ENCODE assay signal across 20 cellular contexts in the genomic region with DNA sequence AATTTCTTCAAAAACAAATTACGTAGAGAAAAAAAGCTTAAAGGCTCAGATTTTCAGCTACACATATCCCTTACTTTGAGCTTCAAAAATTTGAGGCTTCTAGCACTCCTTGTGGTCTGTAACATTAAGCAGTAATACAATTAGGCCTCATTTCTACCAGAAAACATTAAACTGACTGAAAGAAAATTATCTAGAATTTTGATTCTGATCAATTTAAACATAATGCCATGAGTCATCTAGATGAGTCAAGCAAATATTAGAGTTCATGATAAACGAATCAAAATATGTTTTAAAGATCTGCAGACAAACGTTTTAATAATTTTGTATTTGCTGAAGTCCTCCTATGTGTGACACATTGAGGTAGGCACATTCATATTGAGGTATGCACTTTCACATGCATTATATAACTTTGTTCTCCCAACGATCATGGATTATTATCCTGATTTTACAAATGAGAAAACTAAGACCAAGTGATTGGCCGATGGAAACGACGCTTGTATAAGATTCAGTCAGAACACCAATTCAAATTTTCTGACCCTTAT. TPM values are rescaled to one million over a fixed set of nuclear protein-coding genes. Genes with fewer than 3 reads are reported as not detected.
DNase-seq lines count a peak whose midpoint lies in the region; ATAC-seq, FAIRE-seq and TF ChIP-seq lines count a peak whose summit lies in the region.
"Had no signal": no experiment of that assay in that cellular context is flagged by ENCODE, and none has a peak within 500 bp of the region (broad histone marks: within the 10 kb centered on the region; RNA-seq: fewer than 3 reads in every experiment).

No MANE protein-coding gene starts in this region.

- TF ChIP-seq CTCF in BE2C (IDR thresholded peaks at IDR 0.05; ENCODE audit: low read depth, low read length) (0 out of 2 replicates have a peak, but pooled peaks have one; percentile 23), H9 (conservative IDR thresholded peaks at IDR 0.05) (peak; percentile 27; the same call in 1 of the 3 replicates), GM12878 (IDR thresholded peaks at IDR 0.05 in 2 of 3, conservative IDR thresholded peaks at IDR 0.05 in 1 of 3; ENCODE audit: control insufficient read depth in 2 of 3, extremely low read depth in 1 of 3, insufficient read depth in 1 of 3, low read depth in 3 of 3, low read length in 3 of 3) (no peak; a peak in 1 of 6 replicates)

- H4K91ac ChIP-seq in H9 (ENCODE audit: insufficient read length, low read depth, low read length): no peak overlapping the region

- peaks cover 4% of the 10 kb centered on the region for H3K23me2 ChIP-seq in H9 (ENCODE audit: insufficient read length, low read depth, low read length, poor library complexity, severe bottlenecking)

- ATAC-seq in GM12878 (no peak), HG02981 (IDR thresholded peaks at IDR 0.05; ENCODE audit: unreplicated experiment) (no peak), GM21381 (IDR thresholded peaks at IDR 0.05; ENCODE audit: unreplicated experiment) (no peak)
- ATAC-seq: activated CD8-positive, alpha-beta T cell treated with anti-CD3 and anti-CD28 coated beads for 36 hours; left lung had no signal

- H3K79me1 ChIP-seq in H9 (ENCODE audit: insufficient read depth, low read depth, low read length, poor library complexity, severe bottlenecking): peaks cover 6% of the 10 kb centered on the region

- H3K4me2 ChIP-seq in H9 (ENCODE audit: insufficient read depth, insufficient read length, low read length): no peak overlapping the region
- peak overlapping the region; percentile 31; the same call in 1 of the 2 replicates for H3K4me2 ChIP-seq in GM12878 (ENCODE audit: control insufficient read depth, insufficient read depth)

- H3K9ac ChIP-seq in H9 (ENCODE audit: extremely low read depth, insufficient read length, low read length) (no peak overlapping the region), GM12878 (ENCODE audit: control insufficient read depth, insufficient read depth, low read length) (no peak overlapping the region)
- H3K9ac ChIP-seq: BLaER1 treated with 17β-estradiol and CSF1 and Interleukin-3, amounts not matched to agents 10 nM and 100 nM had no signal

- peaks cover 16 to 27% of the 10 kb centered on the region in 2 experiments for H3K4me1 Mint-ChIP-seq in H9

- no peak overlapping the region; a peak in 1 of 7 replicates for H3K27ac Mint-ChIP-seq in H9
- H3K27ac Mint-ChIP-seq: activated CD8-positive, alpha-beta T cell treated with anti-CD3 and anti-CD28 coated beads for 36 hours; activated T-helper 1 cell treated with anti-CD3 and anti-CD28 coated beads, Interleukin-12 subunit alpha, Interleukin-12 subunit beta, Interleukin-2, Interleukin-4 antibody, amounts not matched to agents 30 ng/mL and 10 ng/mL and 1 ng/mL, durations not matched to agents 14 hours and 24 hours and 36 hours had no signal

- no peak overlapping the region for H2AK5ac ChIP-seq in H9 (ENCODE audit: insufficient read length, low read length)

- H3K14ac ChIP-seq in H9 (ENCODE audit: insufficient read depth, low read length): no peak overlapping the region

- H3K9me3 ChIP-seq in BE2C: no peaks in the 10 kb centered on the region
- H3K9me3 ChIP-seq in H9 (ENCODE audit: control insufficient read depth, low read depth, low read length): no peaks in the 10 kb centered on the region
- H3K9me3 ChIP-seq in GM12878 (replicated peaks; ENCODE audit: control insufficient read depth, insufficient read depth, low read length): no peaks in the 10 kb centered on the region
- no peaks in the 10 kb centered on the region for H3K9me3 ChIP-seq in muscle layer of duodenum (ENCODE audit: control insufficient read depth in 1 of 2, low read length in 2 of 2)
- H3K9me3 ChIP-seq: BLaER1 treated with 17β-estradiol and CSF1 and Interleukin-3, amounts not matched to agents 10 nM and 100 nM; left lung; SJCRH30; tibial nerve had no signal

- no peak overlapping the region for H3K4me3 Mint-ChIP-seq in H9
- H3K4me3 Mint-ChIP-seq: activated CD8-positive, alpha-beta T cell treated with anti-CD3 and anti-CD28 coated beads for 36 hours; activated T-helper 1 cell treated with anti-CD3 and anti-CD28 coated beads, Interleukin-12 subunit alpha, Interleukin-12 subunit beta, Interleukin-2, Interleukin-4 antibody, amounts not matched to agents 30 ng/mL and 10 ng/mL and 1 ng/mL, durations not matched to agents 14 hours and 24 hours and 36 hours had no signal

- H3K56ac ChIP-seq in H9 (ENCODE audit: insufficient read length, low read depth, low read length): no peak overlapping the region

- no peak overlapping the region for H4K8ac ChIP-seq in H9 (replicated peaks; ENCODE audit: insufficient read length, low read depth, low read length)

- H3K27me3 Mint-ChIP-seq in H9 (ENCODE audit: low read depth): no peaks in the 10 kb centered on the region
- H3K27me3 Mint-ChIP-seq: activated CD8-positive, alpha-beta T cell treated with anti-CD3 and anti-CD28 coated beads for 36 hours had no signal

- no peak overlapping the region for H2BK5ac ChIP-seq in H9 (ENCODE audit: insufficient read length, low read length)

- TF ChIP-seq POLR2A in GM12878 (IDR thresholded peaks at IDR 0.05; ENCODE audit: low read depth, low read length) (no peak), GM12892 (IDR thresholded peaks at IDR 0.05; ENCODE audit: low read depth, low read length) (no peak)

- POLR2A ChIA-PET in GM12878 (lab: Charles Lee): no interaction called here

- peaks cover 6% of the 10 kb centered on the region for H3K4me1 ChIP-seq in BE2C
- H3K4me1 ChIP-seq in H9 (ENCODE audit: insufficient read depth, low read length): no peaks in the 10 kb centered on the region
- H3K4me1 ChIP-seq in GM12878 (ENCODE audit: control insufficient read depth, insufficient read depth, low read length): peaks cover 3% of the 10 kb centered on the region; the same call in 1 of the 2 replicates
- H3K4me1 ChIP-seq in muscle layer of duodenum (ENCODE audit: control insufficient read depth in 1 of 2, insufficient read depth in 2 of 2, low read length in 2 of 2): peaks cover 4 to 29% of the 10 kb centered on the region in 2 donors
- H3K4me1 ChIP-seq: SJCRH30 had no signal

- no peak overlapping the region for H3T11ph ChIP-seq in H9 (ENCODE audit: low read length)

- FAIRE-seq in GM12878 (lab: Jason Lieb, UNC): no peak
- no peak for FAIRE-seq in GM12892 (lab: Jason Lieb, UNC)
- FAIRE-seq: TTC549 had no signal

- TF ChIP-seq RAD21 in GM12878 (IDR thresholded peaks at IDR 0.05; ENCODE audit: insufficient read depth, low read depth, low read length): no peak

- no peaks in the 10 kb centered on the region for H3K36me3 Mint-ChIP-seq in H9 (ENCODE audit: insufficient read depth in 1 of 3, low read depth in 3 of 3)

- no CpG with 5 or more reads among the region's 7 CpGs for WGBS in H9 (ENCODE audit: extremely low coverage, insufficient read length, low lambda C conversion rate)
- WGBS in GM12878 (ENCODE audit: insufficient coverage, insufficient replicate concordance, low lambda C conversion rate, missing lambda C conversion rate): 56% methylated on average over 7 of the region's 7 CpGs

- H3K27ac ChIP-seq in H9 (ENCODE audit: insufficient read length, low read depth, low read length) (no peak overlapping the region), GM12878 (ENCODE audit: control insufficient read depth, insufficient read depth) (no peak overlapping the region), muscle layer of duodenum (ENCODE audit: low read length) (peak overlapping the region; percentile 20)
- H3K27ac ChIP-seq: SJCRH30, tibial nerve had no signal

- H3K27me3 ChIP-seq in BE2C: no peaks in the 10 kb centered on the region
- H3K27me3 ChIP-seq in H9 (ENCODE audit: insufficient read depth, low read length): no peaks in the 10 kb centered on the region
- H3K27me3 ChIP-seq in GM12878 (replicated peaks in 1 of 2; ENCODE audit: control insufficient read depth in 2 of 2, insufficient read depth in 2 of 2, low read length in 1 of 2): no peaks in the 10 kb centered on the region
- H3K27me3 ChIP-seq in muscle layer of duodenum (ENCODE audit: low read depth, low read length): no peaks in the 10 kb centered on the region
- H3K27me3 ChIP-seq: left lung, SJCRH30, tibial nerve had no signal

- H3K79me2 ChIP-seq in H9 (ENCODE audit: insufficient read depth, low read length): peaks cover 12% of the 10 kb centered on the region; the same call in 1 of the 2 replicates
- H3K79me2 ChIP-seq in GM12878 (ENCODE audit: control insufficient read depth, insufficient read depth, low read length): peaks cover 37% of the 10 kb centered on the region

- CTCF ChIA-PET in GM12878 (lab: Yijun Ruan, JAX): interaction anchor here (0.9 to 1.8 kb wide), 6 partner anchors 31 to 476 kb away, joined by 3 to 13 read pairs (median 3); no protein-coding TSS in a partner anchor

- H2AFZ ChIP-seq in H9 (ENCODE audit: low read length) (no peak overlapping the region), GM12878 (ENCODE audit: control insufficient read depth, low read depth, low read length) (no peak overlapping the region)

- no peaks in the 10 kb centered on the region for H3K9me3 Mint-ChIP-seq in H9
- H3K9me3 Mint-ChIP-seq: activated CD8-positive, alpha-beta T cell treated with anti-CD3 and anti-CD28 coated beads for 36 hours; activated T-helper 1 cell treated with anti-CD3 and anti-CD28 coated beads, Interleukin-12 subunit alpha, Interleukin-12 subunit beta, Interleukin-2, Interleukin-4 antibody, amounts not matched to agents 30 ng/mL and 10 ng/mL and 1 ng/mL, durations not matched to agents 14 hours and 24 hours and 36 hours had no signal

- H3K36me3 ChIP-seq in BE2C (no peaks in the 10 kb centered on the region), GM12878 (ENCODE audit: control insufficient read depth in 2 of 2, insufficient read depth in 2 of 2, low read length in 1 of 2) (no peaks in the 10 kb centered on the region), muscle layer of duodenum (ENCODE audit: control insufficient read depth in 1 of 2, insufficient read depth in 2 of 2, low read length in 2 of 2) (no peaks in the 10 kb centered on the region)
- H3K36me3 ChIP-seq: left lung, SJCRH30, tibial nerve had no signal

- no peak for TF ChIP-seq EP300 in GM12878 (IDR thresholded peaks at IDR 0.05; ENCODE audit: borderline replicate concordance in 1 of 2, control insufficient read depth in 1 of 2, low read depth in 2 of 2, low read length in 2 of 2)

- H2BK15ac ChIP-seq in H9 (ENCODE audit: low read depth, low read length): no peak overlapping the region

- RAD21 ChIA-PET in GM12878 (lab: Charles Lee; ENCODE audit: unreplicated experiment): interaction anchor here (0.8 to 1.2 kb wide), 3 partner anchors 11 to 101 kb away, joined by 3 to 4 read pairs (median 3); no protein-coding TSS in a partner anchor

- no peak overlapping the region for H3K23ac ChIP-seq in H9 (ENCODE audit: insufficient read length, low read depth, low read length)

- H3K4me3 ChIP-seq in BE2C (ENCODE audit: low read depth, low read length): no peak overlapping the region
- H3K4me3 ChIP-seq in GM12878: no peak overlapping the region
- H3K4me3 ChIP-seq in muscle layer of duodenum (ENCODE audit: low read depth in 1 of 2, low read length in 2 of 2): no peak overlapping the region
- H3K4me3 ChIP-seq: left lung, SJCRH30, tibial nerve had no signal

- in situ Hi-C loops in GM12878 (cut with MboI): loop anchor here (5.0 kb wide), 1 partner anchor 483 kb away; no protein-coding TSS in a partner anchor

- no peaks in the 10 kb centered on the region for H4K20me1 ChIP-seq in H9 (ENCODE audit: control insufficient read depth, insufficient read depth, insufficient read length)
- H4K20me1 ChIP-seq in GM12878 (ENCODE audit: control insufficient read depth, insufficient read depth): no peaks in the 10 kb centered on the region

- SMC1A ChIA-PET in GM12878 (lab: Charles Lee; ENCODE audit: uncharacterized antibody, unreplicated experiment): interaction anchor here (0.6 to 2.2 kb wide), 9 partner anchors 8 to 518 kb away, joined by 3 to 8 read pairs (median 3); no protein-coding TSS in a partner anchor

- H3K18ac ChIP-seq in H9 (ENCODE audit: insufficient read length, low read depth, low read length): no peak overlapping the region

- H2BK120ac ChIP-seq in H9 (ENCODE audit: low read depth, low read length, poor library complexity, severe bottlenecking): no peak overlapping the region

- no TSS peak for BruUV-seq in GM12878 (replicated peaks; lab: Mats Ljungman, UMichigan)

- H3K4ac ChIP-seq in H9 (ENCODE audit: low read depth, low read length): no peak overlapping the region

- no peak overlapping the region for H4K5ac ChIP-seq in H9 (ENCODE audit: insufficient read length, low read depth, low read length)

- H2BK20ac ChIP-seq in H9 (ENCODE audit: low read depth, low read length, poor library complexity, severe bottlenecking): no peak overlapping the region

- intact Hi-C loops in GM12878 (cut with micrococcal nuclease; ENCODE audit: unreplicated experiment): loop anchor here (5.0 to 10.0 kb wide), 6 partner anchors 83 to 1043 kb away; a partner anchor contains a TSS

- DNase-seq in BE2C: no peak
- DNase-seq in H9: no peak
- DNase-seq in GM12878 (ENCODE audit: low read depth, low spot score): no peak
- DNase-seq in GM12892 (ENCODE audit: insufficient read length): no peak
- no peak for DNase-seq in NCI-H146 (lab: John Stamatoyannopoulos, UW)
- DNase-seq: activated CD8-positive, alpha-beta T cell treated with anti-CD3 and anti-CD28 coated beads for 36 hours; anterior cingulate cortex; DND-41; left lung; NCI-H1105 treated with DMSO at 0.1 percent for 48 hours; NK-92 treated with Interleukin-12 subunit alpha and Interleukin-12 subunit beta, amount 100 ng/mL, for 24 hours; SJCRH30; stimulated activated CD4-positive, alpha-beta T cell treated with anti-CD3 and anti-CD28 coated beads, Interleukin-2, amount 100 ng/mL, for 24 hours had no signal

- no peak overlapping the region for H2BK12ac ChIP-seq in H9 (ENCODE audit: insufficient read length, low read depth, low read length)

RNA-seq across cellular contexts. Expression of a gene that starts 4.3 kb away (rescaled TPM):
- 15.2 TPM for polyA plus RNA-seq in BE2C (2012; ENCODE audit: insufficient read depth, insufficient read length, low read depth)
- total RNA-seq in H9 (2021) (60.6 and 61.2 TPM in 2 replicates), GM12878 (2014; rRNA removed) (21.9 and 28.6 TPM in 2 replicates), GM12878 (2014; rRNA removed; fragmentation: Illumina TruSeq; extraction: Trizol) (50.6 and 52.9 TPM in 2 replicates), GM12878 (2021) (55.0 and 58.0 TPM in 2 replicates)
- 147 and 153 TPM in 2 replicates for total RNA-seq in GM12878 (2013; cell fraction: nucleolus; rRNA removed)
- 5.6 TPM for polyA plus RNA-seq in GM12878 (2011; ENCODE audit: low read depth)
- polyA plus RNA-seq in GM12878 (2011; rRNA removed) (34.0 and 58.2 TPM in 2 replicates), GM12878 (2014; fragmentation: Illumina TruSeq; extraction: Trizol) (30.0 and 33.3 TPM in 2 replicates), GM12878 (2014; fragmentation: Nextera tagmentation; extraction: Ambion mirVana) (10 to 100 TPM; 10.4 to 13.7 TPM), GM12878 (2014; rRNA removed) (18.3 and 20.3 TPM in 2 replicates), GM12878 (2016; fragmentation: Nextera tagmentation; extraction: Ambion mirVana) (10 to 100 TPM; 37.8 to 39.9 TPM)
- 15.3 and 15.4 TPM in 2 replicates for polyA plus RNA-seq in GM12878 (2011; cell fraction: cytosol; rRNA removed)
- 22.1 and 22.6 TPM in 2 replicates for polyA plus RNA-seq in GM12878 (2011; cell fraction: nucleus; rRNA removed)
- polyA plus RNA-seq in GM12878 (2012): 8.2 and 11.7 TPM in 2 replicates
- 71.8 and 137 TPM in 2 replicates for polyA minus RNA-seq in GM12878 (2011; rRNA and poly(A)+ RNA removed)
- polyA minus RNA-seq in GM12878 (2011; cell fraction: cytosol; rRNA and poly(A)+ RNA removed): 20.4 and 33.1 TPM in 2 replicates
- polyA minus RNA-seq in GM12878 (2011; cell fraction: nucleus; rRNA and poly(A)+ RNA removed): 59.0 and 108 TPM in 2 replicates
- 22.1 TPM for polyA plus RNA-seq in GM12892 (2012; ENCODE audit: missing spikeins)

Comparison
In these comparisons a context has a peak if more than half of its experiments do, and no peak if none do; other contexts are left out.
1. CTCF ChIP-seq: peak in BE2C (single experiment) and H9 (single experiment); none in GM12878 (0 of 3).